In genomic region chr11:107243929-107244328, GRCh38 we compare ENCODE assay signal across 27 cellular contexts.
"Had no signal": no experiment of that assay in that cellular context is flagged by ENCODE, and none has a peak within 500 bp of the region (broad histone marks: within the 10 kb centered on the region; RNA-seq: fewer than 3 reads in every experiment).

No MANE protein-coding gene starts in this region.

- H3K36me3 ChIP-seq: stomach, suprapubic skin, thoracic aorta, thyroid gland, tibial artery, tibial nerve, transverse colon, upper lobe of left lung, upper lobe of right lung, uterus, vagina had no signal

- ATAC-seq: stimulated activated effector memory CD8-positive, alpha-beta T cell treated with anti-CD3 and anti-CD28 coated beads, Interleukin-12 subunit alpha, Interleukin-12 subunit beta, amount 100 ng/mL, for 72 hours; stimulated activated memory B cell treated with anti-CD40 and anti-IgM and Interleukin-4, amounts not matched to agents 10 μg/mL and 1 μg/mL and 100 μg/mL, for 72 hours; stimulated activated naive B cell treated with anti-CD40 and anti-IgM and Interleukin-4, amounts not matched to agents 10 μg/mL and 1 μg/mL and 100 μg/mL, for 72 hours; stimulated activated naive CD8-positive, alpha-beta T cell treated with anti-CD3 and anti-CD28 coated beads, Interleukin-15, amount 100 ng/mL, for 72 hours; stimulated activated naive CD8-positive, alpha-beta T cell treated with anti-CD3 and anti-CD28 coated beads, Interleukin-15, Interleukin-2, amounts not matched to agents 100 U/mL and 50 U/mL, for 24 hours; upper lobe of right lung had no signal

- H3K4me3 ChIP-seq: stomach, suprapubic skin, testis, thoracic aorta, thyroid gland, tibial artery, tibial nerve, transverse colon, upper lobe of left lung, upper lobe of right lung, uterus, vagina had no signal

- FAIRE-seq: urothelium cell line had no signal

- H3K27me3 ChIP-seq: stomach, suprapubic skin, testis, thyroid gland, tibial artery, tibial nerve, transverse colon, upper lobe of left lung, upper lobe of right lung, uterus, vagina had no signal

- H3K9me3 ChIP-seq: stomach, suprapubic skin, testis, thoracic aorta, thyroid gland, tibial artery, tibial nerve, transverse colon, upper lobe of left lung, upper lobe of right lung, uterus, vagina had no signal

- H3K4me1 ChIP-seq: stomach, suprapubic skin, testis, thyroid gland, tibial artery, tibial nerve, transverse colon, upper lobe of left lung, upper lobe of right lung, uterus, vagina had no signal

- DNase-seq: stimulated activated CD4-positive, alpha-beta T cell treated with anti-CD3 and anti-CD28 coated beads, Interleukin-2, amount 100 ng/mL, for 48 hours; stimulated activated CD4-positive, alpha-beta T cell treated with anti-CD3 and anti-CD28 coated beads, Interleukin-4, amount 100 ng/mL, for 1 hour; stimulated activated CD4-positive, alpha-beta T cell treated with anti-CD3 and anti-CD28 coated beads, Interleukin-4, amount 100 ng/mL, for 24 hours; stimulated activated CD4-positive, alpha-beta T cell treated with anti-CD3 and anti-CD28 coated beads, Interleukin-4, amount 100 ng/mL, for 4 hours; stimulated activated CD8-positive, alpha-beta memory T cell treated with anti-CD3 and anti-CD28 coated beads, Interleukin-4, amount 100 ng/mL, for 48 hours; stimulated activated naive B cell treated with anti-CD40 and anti-IgM and Interleukin-4, amounts not matched to agents 10 μg/mL and 1 μg/mL and 100 μg/mL, for 72 hours; stimulated activated naive CD4-positive, alpha-beta T cell; stimulated activated naive CD4-positive, alpha-beta T cell treated with Interleukin-2 at 50 U/mL for 16 hours; stimulated activated naive CD8-positive, alpha-beta T cell treated with anti-CD3 and anti-CD28 coated beads, Interleukin-15, amount 100 ng/mL, for 72 hours; stimulated activated naive CD8-positive, alpha-beta T cell treated with anti-CD3 and anti-CD28 coated beads, Interleukin-15, Interleukin-2, amounts not matched to agents 100 U/mL and 50 U/mL, for 24 hours; stomach; substantia nigra; testis; thyroid gland; tibial artery; transverse colon; trophoblast cell; upper lobe of left lung; upper lobe of right lung; uterus had no signal

- H3K27ac ChIP-seq: stomach, suprapubic skin, testis, thoracic aorta, thyroid gland, tibial artery, tibial nerve, transverse colon, upper lobe of left lung, upper lobe of right lung, uterus, vagina had no signal
